In the genomic region with DNA sequence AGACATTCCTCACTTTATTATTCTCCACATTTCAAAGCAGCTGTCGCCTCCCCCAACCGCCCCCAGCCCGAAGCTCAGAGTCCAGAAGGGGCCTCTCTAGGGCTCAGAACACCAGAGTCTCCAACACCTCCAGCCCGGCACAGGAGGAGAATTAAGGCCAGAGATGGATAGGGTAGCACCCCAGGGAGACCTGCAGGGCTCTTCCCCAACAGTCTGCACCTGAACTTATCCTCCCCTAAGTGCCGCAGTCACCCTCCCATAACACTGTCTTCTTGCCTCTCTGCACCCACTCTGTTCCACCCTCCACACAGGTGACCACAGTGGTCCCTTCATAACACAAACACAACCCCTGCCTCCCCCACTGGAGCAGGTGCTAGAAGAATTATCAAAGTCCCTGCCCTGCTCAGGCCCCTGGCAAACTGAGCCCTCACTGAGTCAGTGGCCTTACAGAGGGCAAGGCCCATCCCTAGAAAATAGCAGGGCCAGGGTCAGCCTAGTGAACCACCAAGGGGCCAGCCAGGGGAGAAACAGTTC, we compare ENCODE assay signal across 22 cellular contexts. TPM values are rescaled to one million over a fixed set of nuclear protein-coding genes. Genes with fewer than 3 reads are reported as not detected.
DNase-seq lines count a peak whose midpoint lies in the region; ATAC-seq and TF ChIP-seq lines count a peak whose summit lies in the region.
"Had no signal": no experiment of that assay in that cellular context is flagged by ENCODE, and none has a peak within 500 bp of the region (broad histone marks: within the 10 kb centered on the region; RNA-seq: fewer than 3 reads in every experiment).

No MANE protein-coding gene starts in this region.

- no peak overlapping the region for H3K27ac ChIP-seq in right cardiac atrium (ENCODE audit: low read length)
- H3K27ac ChIP-seq in endodermal cell (ENCODE audit: low read depth, low read length): no peak overlapping the region
- H3K27ac ChIP-seq in stomach: no peak overlapping the region
- no peak overlapping the region for H3K27ac ChIP-seq in esophagus squamous epithelium
- H3K27ac ChIP-seq: ascending aorta, neutrophil, PC-9, thyroid gland had no signal

- H3K4me1 ChIP-seq in right cardiac atrium (ENCODE audit: control insufficient read depth, insufficient read depth, low read length) (no peaks in the 10 kb centered on the region), endodermal cell (ENCODE audit: control insufficient read depth, insufficient read depth, low read length) (no peaks in the 10 kb centered on the region), mucosa of descending colon (ENCODE audit: low read depth) (peaks cover 5% of the 10 kb centered on the region), stomach (peaks cover 18 to 25% (median 22%) of the 10 kb centered on the region in 4 donors), esophagus squamous epithelium (peaks cover 12 to 24% (median 15%) of the 10 kb centered on the region in 3 donors)

- no peak overlapping the region for H3K9ac ChIP-seq in endodermal cell (ENCODE audit: extremely low read depth, low read length, poor library complexity, severe bottlenecking)

- TF ChIP-seq CTCF in endodermal cell (conservative IDR thresholded peaks at IDR 0.05) (no peak), mucosa of descending colon (IDR thresholded peaks at IDR 0.05) (no peak), stomach (IDR thresholded peaks at IDR 0.05) (no peak), esophagus squamous epithelium (IDR thresholded peaks at IDR 0.05) (no peak)

- WGBS in right cardiac atrium: 87% methylated on average over 5 of the region's 5 CpGs
- WGBS in endodermal cell (ENCODE audit: insufficient coverage in 1 of 2, insufficient read length in 1 of 2), 2 experiments: 88% methylated on average over 5 of the region's 5 CpGs; no CpG with 5 or more reads in 1 of the 2 experiments
- 78 to 91% (median 89%) methylated on average over 5 of the region's 5 CpGs for WGBS in stomach, 5 donors
- 66 to 89% methylated on average over 1 to 4 of the region's 5 CpGs for WGBS in esophagus squamous epithelium, 2 donors

- peaks cover 20% of the 10 kb centered on the region for H3K4me1 Mint-ChIP-seq in endodermal cell

- H3K27me3 ChIP-seq in right cardiac atrium (ENCODE audit: control insufficient read depth, insufficient read depth) (no peaks in the 10 kb centered on the region), endodermal cell (ENCODE audit: control insufficient read depth, insufficient read depth, low read length, poor library complexity, severe bottlenecking) (no peaks in the 10 kb centered on the region), stomach (no peaks in the 10 kb centered on the region), esophagus squamous epithelium (peaks cover 0 to 4% (median 0%) of the 10 kb centered on the region in 4 donors)
- H3K27me3 ChIP-seq: ascending aorta, thyroid gland had no signal

- H3K4me3 Mint-ChIP-seq in endodermal cell: no peak overlapping the region
- H3K4me3 Mint-ChIP-seq: CD8-positive, alpha-beta T cell; WTC11 had no signal

- H3K27ac Mint-ChIP-seq in endodermal cell: no peak overlapping the region
- H3K27ac Mint-ChIP-seq: CD8-positive, alpha-beta T cell; WTC11 had no signal

- H3K9me3 ChIP-seq in right cardiac atrium (ENCODE audit: control insufficient read depth, low read length): no peaks in the 10 kb centered on the region
- H3K9me3 ChIP-seq in endodermal cell (ENCODE audit: control insufficient read depth, low read length): no peaks in the 10 kb centered on the region
- H3K9me3 ChIP-seq in mucosa of descending colon: no peaks in the 10 kb centered on the region
- no peaks in the 10 kb centered on the region for H3K9me3 ChIP-seq in stomach
- H3K9me3 ChIP-seq in esophagus squamous epithelium: no peaks in the 10 kb centered on the region
- H3K9me3 ChIP-seq: ascending aorta, neutrophil, thyroid gland had no signal

- DNase-seq in Right ventricle myocardium inferior (ENCODE audit: missing footprints): peak; percentile 37
- no peak for DNase-seq in right cardiac atrium
- peak; percentile 42 for DNase-seq in endodermal cell
- DNase-seq in mucosa of descending colon: peak in 2 of 3 donors; percentile 11 to 20
- DNase-seq in stomach: peak; percentile 11
- DNase-seq in esophagus squamous epithelium (lab: John Stamatoyannopoulos, UW): no peak
- DNase-seq: activated gamma-delta T cell treated with Interleukin-2 at 50 U/mL for 16 hours; DMS79; hippocampal formation; NCI-H1436 treated with DMSO at 0.1 percent for 48 hours; stimulated activated naive CD4-positive, alpha-beta T cell; thyroid gland had no signal

- H3K4me3 ChIP-seq in right cardiac atrium (ENCODE audit: low read length) (no peak overlapping the region), endodermal cell (ENCODE audit: low read length) (no peak overlapping the region), mucosa of descending colon (no peak overlapping the region), stomach (no peak overlapping the region), esophagus squamous epithelium (no peak overlapping the region)
- H3K4me3 ChIP-seq: ascending aorta, PC-9, thyroid gland had no signal

- intact Hi-C loops in Right ventricle myocardium inferior (cut with DNase I): loop anchor here (5.0 kb wide), 1 partner anchor 142 kb away; no protein-coding TSS in a partner anchor
- intact Hi-C loops in right cardiac atrium (cut with DNase I): loop anchor here in 1 of 4 donors (5.0 kb wide), 1 partner anchor 43 kb away; no protein-coding TSS in a partner anchor
- intact Hi-C loops in mucosa of descending colon (cut with DNase I, micrococcal nuclease): loop anchor here in 1 of 2 donors (10.0 kb wide), 1 partner anchor 144 kb away; the partner anchor contains the start of gene TMIE
- intact Hi-C loops in stomach (cut with DNase I; ENCODE audit: low total_unique reads): no loop called here
- intact Hi-C loops in esophagus squamous epithelium (cut with DNase I): no loop called here

- no peak for TF ChIP-seq POLR2A in stomach (IDR thresholded peaks at IDR 0.05)
- TF ChIP-seq POLR2A in esophagus squamous epithelium (IDR thresholded peaks at IDR 0.05): no peak

- H3K9me3 Mint-ChIP-seq in endodermal cell: no peaks in the 10 kb centered on the region
- H3K9me3 Mint-ChIP-seq: CD8-positive, alpha-beta T cell; WTC11 had no signal

- no peak for TF ChIP-seq EP300 in stomach (IDR thresholded peaks at IDR 0.05)

- H3K36me3 ChIP-seq in endodermal cell (ENCODE audit: control insufficient read depth, insufficient read depth, low read length) (no peaks in the 10 kb centered on the region), mucosa of descending colon (ENCODE audit: low read depth) (no peaks in the 10 kb centered on the region), stomach (no peaks in the 10 kb centered on the region), esophagus squamous epithelium (no peaks in the 10 kb centered on the region)
- H3K36me3 ChIP-seq: ascending aorta, neutrophil, thyroid gland had no signal

- ATAC-seq in Right ventricle myocardium inferior (no peak), right cardiac atrium (no peak), mucosa of descending colon (no peak), GM21619 (IDR thresholded peaks at IDR 0.05; ENCODE audit: unreplicated experiment) (no peak), GM18870 (IDR thresholded peaks at IDR 0.05; ENCODE audit: unreplicated experiment) (no peak)
- ATAC-seq: CD8-positive, alpha-beta T cell had no signal

- H3K36me3 Mint-ChIP-seq in endodermal cell (ENCODE audit: low read depth): no peaks in the 10 kb centered on the region
- H3K36me3 Mint-ChIP-seq: CD8-positive, alpha-beta T cell; WTC11 had no signal

- H3K27me3 Mint-ChIP-seq in endodermal cell (ENCODE audit: insufficient read depth): peaks cover 1% of the 10 kb centered on the region

RNA-seq across cellular contexts. Expression of gene MYL3, which starts 14.1 kb away (rescaled TPM):
- total RNA-seq in Right ventricle myocardium inferior (11,437 TPM), right cardiac atrium (100 to 1,000 TPM in 3 of 4 donors, 10 to 100 TPM in 1; 42.7 to 442 (median 293) TPM), endodermal cell (1 to 10 TPM; 1.6 to 2.3 TPM), mucosa of descending colon (1 to 10 TPM in 2 of 3 donors, under 1 TPM in 1; 0.32 to 3.1 (median 1.2) TPM), stomach (1 to 10 TPM in 1 of 5 donors, not detected in 4; 3.1 TPM), esophagus squamous epithelium (1 to 10 TPM in 1 of 4 donors, under 1 TPM in 1, not detected in 2; 0.38 to 1.1 TPM)
- polyA plus RNA-seq in right cardiac atrium (1,012 TPM), stomach (10 to 100 TPM in 1 of 3 donors, 1 to 10 TPM in 2; 1.5 to 11.5 (median 6.8) TPM)
- polyA plus RNA-seq in endodermal cell (2013, experiment 1 of 2): 1.4 TPM
- polyA plus RNA-seq in endodermal cell (2013, experiment 2 of 2): 0.70 TPM
- total RNA-seq: CD8-positive, alpha-beta T cell; PC-9; SK-MEL-5; T-helper 2 cell treated with Interferon-gamma antibody and Interleukin-4, amounts not matched to agents 100 ng/mL and 5 ng/mL, for 36 hours had no signal
- polyA plus RNA-seq: keratinocyte had no signal

RNA-seq across cellular contexts. Expression of gene PTH1R, which starts 28.4 kb away (rescaled TPM):
- total RNA-seq in Right ventricle myocardium inferior (12.7 TPM), right cardiac atrium (10 to 100 TPM in 3 of 4 donors, 1 to 10 TPM in 1; 9.3 to 15.6 (median 12.6) TPM), endodermal cell (1 to 10 TPM in 1 of 2 donors, under 1 TPM in 1; 0.69 to 4.8 TPM), mucosa of descending colon (1 to 10 TPM in 2 of 3 donors, under 1 TPM in 1; 0.87 to 4.6 (median 1.9) TPM), stomach (1 to 10 TPM; 2.6 to 4.0 (median 3.5) TPM), esophagus squamous epithelium (1 to 10 TPM in 3 of 4 donors, under 1 TPM in 1; 0.40 to 1.9 (median 1.5) TPM)
- polyA plus RNA-seq in right cardiac atrium (18.5 TPM), stomach (10 to 100 TPM in 2 of 3 donors, 1 to 10 TPM in 1; 8.4 to 22.4 (median 20.9) TPM)
- 5.2 TPM for polyA plus RNA-seq in endodermal cell (2013, experiment 1 of 2)
- 4.3 TPM for polyA plus RNA-seq in endodermal cell (2013, experiment 2 of 2)
- total RNA-seq: CD8-positive, alpha-beta T cell; PC-9; SK-MEL-5; T-helper 2 cell treated with Interferon-gamma antibody and Interleukin-4, amounts not matched to agents 100 ng/mL and 5 ng/mL, for 36 hours had no signal
- polyA plus RNA-seq: keratinocyte had no signal

Comparison
In these comparisons a context has a peak if more than half of its experiments do, and no peak if none do; other contexts are left out.
1. DNase-seq: peak in Right ventricle myocardium inferior (single experiment), endodermal cell (single experiment), mucosa of descending colon (2 of 3) and stomach (single experiment); none in right cardiac atrium (0 of 3) and esophagus squamous epithelium (single experiment).
2. RNA of gene MYL3, which starts 14.1 kb away (total RNA-seq): 11,437 TPM in Right ventricle myocardium inferior (single experiment); 42.7 to 442 TPM in right cardiac atrium, 1.6 to 2.3 TPM in endodermal cell, 0.32 to 3.1 TPM in mucosa of descending colon, 0.38 to 1.1 TPM in esophagus squamous epithelium and 3.1 TPM in stomach; every median in the first group is over 10 times any median in the second.